Comparison of ENCODE assay signal across 18 cellular contexts in the genomic region with DNA sequence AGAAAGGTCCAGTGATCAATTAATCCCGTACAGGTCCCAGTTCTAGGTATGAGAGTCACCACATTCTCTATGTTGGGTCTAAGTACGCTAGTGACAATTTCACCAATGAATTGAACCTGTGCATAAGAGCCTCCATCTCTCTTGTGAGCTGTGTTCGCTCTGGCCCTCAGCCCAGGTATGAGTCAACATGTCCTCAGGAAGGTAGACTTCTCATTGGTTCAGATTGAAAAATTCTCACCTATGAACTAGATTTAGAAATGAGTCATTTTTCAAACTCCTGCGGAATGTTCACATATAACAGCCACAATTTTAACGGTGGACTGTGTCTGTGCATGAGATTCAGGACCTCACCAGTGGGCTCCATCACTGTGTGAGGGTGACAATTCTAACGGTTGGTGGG. TPM values are rescaled to one million over a fixed set of nuclear protein-coding genes. Genes with fewer than 3 reads are reported as not detected.
DNase-seq lines count a peak whose midpoint lies in the region; ATAC-seq and TF ChIP-seq lines count a peak whose summit lies in the region.
"Had no signal": no experiment of that assay in that cellular context is flagged by ENCODE, and none has a peak within 500 bp of the region (broad histone marks: within the 10 kb centered on the region; RNA-seq: fewer than 3 reads in every experiment).

No MANE protein-coding gene starts in this region.

- peaks cover 11 to 17% (median 12%) of the 10 kb centered on the region in 4 donors for H3K4me1 ChIP-seq in upper lobe of left lung

- H3K4me3 ChIP-seq in AG04450 (ENCODE audit: low read depth, low read length) = no peak overlapping the region
- H3K4me3 ChIP-seq in upper lobe of left lung = no peak overlapping the region
- H3K4me3 ChIP-seq: MG63 had no signal

- H3K27me3 ChIP-seq in AG04450 (ENCODE audit: control insufficient read depth, insufficient read depth, low read length) (no peaks in the 10 kb centered on the region), upper lobe of left lung (no peaks in the 10 kb centered on the region)
- H3K27me3 ChIP-seq: MG63 had no signal

- ATAC-seq in upper lobe of left lung (ENCODE audit: low FRiP score in 2 of 2) (no peak), left cardiac atrium (no peak)

- no peak for TF ChIP-seq POLR2A in upper lobe of left lung (IDR thresholded peaks at IDR 0.05)

- DNase-seq in AG04450 (ENCODE audit: low read depth, low spot score) (peak; percentile 6), EH (ENCODE audit: low read depth) (peak; percentile 31), amniotic epithelial cell (ENCODE audit: low read depth) (peak; percentile 28), kidney tubule cell (ENCODE audit: low spot score) (peak; percentile 89), NCI-H1436 treated with DMSO at 0.1 percent for 48 hours (lab: John Stamatoyannopoulos, UW) (no peak), upper lobe of left lung (no peak), left cardiac atrium (no peak)
- DNase-seq in stimulated activated CD4-positive, alpha-beta T cell treated with anti-CD3 and anti-CD28 coated beads, Interleukin-4, amount 100 ng/mL, for 24 hours = no peak
- DNase-seq: GF-D8; H9; MG63; NCI-H1930; NCI-H774; occipital lobe; stimulated activated CD4-positive, alpha-beta T cell treated with anti-CD3 and anti-CD28 coated beads, Interleukin-2, amount 100 ng/mL, for 48 hours; stimulated activated CD8-positive, alpha-beta memory T cell treated with anti-CD3 and anti-CD28 coated beads, Interleukin-4, amount 100 ng/mL, for 48 hours; T-helper 1 cell; WERI-Rb-1 had no signal

- POLR2A ChIA-PET in AG04450 (lab: Yijun Ruan, JAX) = no interaction called here

- CTCF ChIA-PET in AG04450 (lab: Charles Lee) = no interaction called here

- peaks cover 9% of the 10 kb centered on the region for H3K9me3 ChIP-seq in AG04450 (ENCODE audit: control insufficient read depth, insufficient read depth, low read length)
- H3K9me3 ChIP-seq in upper lobe of left lung = no peaks in the 10 kb centered on the region
- H3K9me3 ChIP-seq: MG63 had no signal

- no peak overlapping the region for H3K27ac ChIP-seq in AG04450 (ENCODE audit: low read depth, low read length)
- H3K27ac ChIP-seq in upper lobe of left lung = no peak overlapping the region
- H3K27ac ChIP-seq: WERI-Rb-1 had no signal

- H3K36me3 ChIP-seq in upper lobe of left lung = peaks cover 3 to 22% (median 6%) of the 10 kb centered on the region in 4 donors
- H3K36me3 ChIP-seq: MG63 had no signal

- intact Hi-C loops in left cardiac atrium (cut with DNase I) = no loop called here

- no peak for TF ChIP-seq EP300 in upper lobe of left lung (IDR thresholded peaks at IDR 0.05)

- WGBS in upper lobe of left lung, 2 donors = 84 to 92% methylated on average over 6 of the region's 6 CpGs

- TF ChIP-seq CTCF in AG04450 (IDR thresholded peaks at IDR 0.05; ENCODE audit: low read depth, low read length) (no peak), upper lobe of left lung (IDR thresholded peaks at IDR 0.05) (no peak)

RNA-seq across cellular contexts. Expression of a gene that starts 12.7 kb away (rescaled TPM):
- 4.1 and 6.3 TPM in 2 replicates for polyA plus RNA-seq in AG04450 (2011; rRNA removed)
- 11.7 and 17.4 TPM in 2 replicates for polyA minus RNA-seq in AG04450 (2011; rRNA and poly(A)+ RNA removed)
- total RNA-seq in upper lobe of left lung (10 to 100 TPM in 5 of 6 donors, 1 to 10 TPM in 1; 8.8 to 35.6 (median 11.6) TPM), left cardiac atrium (1 to 10 TPM; 6.5 to 8.6 TPM)

Comparison
In these comparisons a context has a peak if more than half of its experiments do, and no peak if none do; other contexts are left out.
1. DNase-seq: peak in AG04450 (single experiment), EH (single experiment), amniotic epithelial cell (single experiment) and kidney tubule cell (single experiment); none in NCI-H1436 treated with DMSO at 0.1 percent for 48 hours (single experiment), upper lobe of left lung (0 of 2), left cardiac atrium (single experiment) and stimulated activated CD4-positive, alpha-beta T cell treated with anti-CD3 and anti-CD28 coated beads, Interleukin-4, amount 100 ng/mL, for 24 hours (single experiment).